ENCODE assay signal across 8 cellular contexts in the genomic region with DNA sequence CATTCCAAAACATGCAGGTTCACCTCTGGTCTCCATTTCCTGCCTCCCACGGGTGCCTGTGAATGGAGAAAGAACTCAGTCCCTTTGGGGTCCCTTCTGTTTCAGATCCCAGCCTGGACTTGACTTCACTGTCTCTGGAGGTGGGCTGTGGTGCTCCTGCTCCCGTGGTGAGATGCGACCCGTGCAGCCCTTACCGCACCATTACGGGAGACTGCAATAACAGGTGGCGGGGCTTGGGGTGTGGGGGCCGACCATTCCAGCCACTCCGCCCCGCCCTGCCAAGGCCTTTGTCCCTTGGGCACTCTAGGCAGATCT. TPM values are rescaled to one million over a fixed set of nuclear protein-coding genes. Genes with fewer than 3 reads are reported as not detected.
DNase-seq lines count a peak whose midpoint lies in the region; ATAC-seq and TF ChIP-seq lines count a peak whose summit lies in the region.

No MANE protein-coding gene starts in this region.

- in situ Hi-C loops in brain microvascular endothelial cell (cut with HindIII; ENCODE audit: low pct_ligation_motif_present, low sequenced_read_pairs), result no loop called here

- H3K27me3 ChIP-seq in brain microvascular endothelial cell (replicated peaks), result peaks cover 2% of the 10 kb centered on the region

- H3K4me3 Mint-ChIP-seq in stimulated activated naive CD8-positive, alpha-beta T cell treated with anti-CD3 and anti-CD28 coated beads, Interleukin-15, amount 100 ng/mL, for 72 hours, result peak overlapping the region; percentile 82 to 90
- H3K4me3 Mint-ChIP-seq in mesothelial cell of epicardium, result peak overlapping the region; percentile 66

- peaks cover 31% of the 10 kb centered on the region for H3K4me1 Mint-ChIP-seq in stimulated activated naive CD8-positive, alpha-beta T cell treated with anti-CD3 and anti-CD28 coated beads, Interleukin-15, amount 100 ng/mL, for 72 hours
- peaks cover 13% of the 10 kb centered on the region for H3K4me1 Mint-ChIP-seq in mesothelial cell of epicardium

- H3K27me3 Mint-ChIP-seq in stimulated activated naive CD8-positive, alpha-beta T cell treated with anti-CD3 and anti-CD28 coated beads, Interleukin-15, amount 100 ng/mL, for 72 hours, result peaks cover 64% of the 10 kb centered on the region
- peaks cover 93% of the 10 kb centered on the region for H3K27me3 Mint-ChIP-seq in mesothelial cell of epicardium (ENCODE audit: low read depth)

- TF ChIP-seq CTCF in brain microvascular endothelial cell (IDR thresholded peaks at IDR 0.05; ENCODE audit: low read depth, low read length, missing control alignments), result no peak
- no peak for TF ChIP-seq CTCF in mesothelial cell of epicardium (IDR thresholded peaks at IDR 0.05; ENCODE audit: unreplicated experiment)

- no peaks in the 10 kb centered on the region for H3K36me3 Mint-ChIP-seq in mesothelial cell of epicardium

- no peak for DNase-seq in stimulated activated naive CD8-positive, alpha-beta T cell treated with anti-CD3 and anti-CD28 coated beads, Interleukin-15, amount 100 ng/mL, for 72 hours
- DNase-seq in stimulated activated naive CD8-positive, alpha-beta T cell treated with anti-CD3 and anti-CD28 coated beads, Interleukin-15, Interleukin-2, amounts not matched to agents 100 U/mL and 50 U/mL, for 24 hours, result no peak
- DNase-seq in brain microvascular endothelial cell (no peak), mesothelial cell of epicardium (ENCODE audit: low spot score in 2 of 2, unreplicated experiment in 2 of 2) (no peak), T-helper 9 cell (no peak), left lobe of liver (ENCODE audit: low spot score) (no peak), DMS153 treated with DMSO at 0.1 percent for 48 hours (lab: John Stamatoyannopoulos, UW; ENCODE audit: unreplicated experiment) (no peak)

- no peak overlapping the region for H3K27ac ChIP-seq in brain microvascular endothelial cell

- ATAC-seq in stimulated activated naive CD8-positive, alpha-beta T cell treated with anti-CD3 and anti-CD28 coated beads, Interleukin-15, amount 100 ng/mL, for 72 hours, result no peak
- no peak for ATAC-seq in stimulated activated naive CD8-positive, alpha-beta T cell treated with anti-CD3 and anti-CD28 coated beads, Interleukin-15, Interleukin-2, amounts not matched to agents 100 U/mL and 50 U/mL, for 24 hours
- no peak for ATAC-seq in HG03045 (IDR thresholded peaks at IDR 0.05; ENCODE audit: unreplicated experiment)
- no peak for ATAC-seq in left lobe of liver

- no peak overlapping the region for H3K27ac Mint-ChIP-seq in stimulated activated naive CD8-positive, alpha-beta T cell treated with anti-CD3 and anti-CD28 coated beads, Interleukin-15, amount 100 ng/mL, for 72 hours
- H3K27ac Mint-ChIP-seq in mesothelial cell of epicardium, result no peak overlapping the region

- H3K4me3 ChIP-seq in brain microvascular endothelial cell (ENCODE audit: low read depth, low read length), result peak overlapping the region; percentile 54

- no peaks in the 10 kb centered on the region for H3K36me3 ChIP-seq in brain microvascular endothelial cell (replicated peaks)

- no peaks in the 10 kb centered on the region for H3K9me3 Mint-ChIP-seq in stimulated activated naive CD8-positive, alpha-beta T cell treated with anti-CD3 and anti-CD28 coated beads, Interleukin-15, amount 100 ng/mL, for 72 hours
- no peaks in the 10 kb centered on the region for H3K9me3 Mint-ChIP-seq in mesothelial cell of epicardium

RNA-seq across cellular contexts. Expression of a gene that starts 10.5 kb away (rescaled TPM):
- total RNA-seq in mesothelial cell of epicardium (0.16 to 0.29 TPM (median 0.27 TPM) in 3 replicates), left lobe of liver (not detected)

RNA-seq across cellular contexts. Expression of a gene that starts 29.9 kb away (rescaled TPM):
- 31.5 to 35.8 TPM (median 32.9 TPM) in 3 replicates for total RNA-seq in mesothelial cell of epicardium
- total RNA-seq in left lobe of liver, result 9.8 TPM

RNA-seq across cellular contexts. Expression of a gene that starts 31.8 kb away (rescaled TPM):
- not detected in 3 replicates for total RNA-seq in mesothelial cell of epicardium
- total RNA-seq in left lobe of liver, result 0.43 TPM

RNA-seq across cellular contexts. Expression of a gene that starts 56.4 kb away (rescaled TPM):
- not detected in 3 replicates for total RNA-seq in mesothelial cell of epicardium
- not detected for total RNA-seq in left lobe of liver
